1 cellular context compared by ENCODE assay signal in the genomic region with DNA sequence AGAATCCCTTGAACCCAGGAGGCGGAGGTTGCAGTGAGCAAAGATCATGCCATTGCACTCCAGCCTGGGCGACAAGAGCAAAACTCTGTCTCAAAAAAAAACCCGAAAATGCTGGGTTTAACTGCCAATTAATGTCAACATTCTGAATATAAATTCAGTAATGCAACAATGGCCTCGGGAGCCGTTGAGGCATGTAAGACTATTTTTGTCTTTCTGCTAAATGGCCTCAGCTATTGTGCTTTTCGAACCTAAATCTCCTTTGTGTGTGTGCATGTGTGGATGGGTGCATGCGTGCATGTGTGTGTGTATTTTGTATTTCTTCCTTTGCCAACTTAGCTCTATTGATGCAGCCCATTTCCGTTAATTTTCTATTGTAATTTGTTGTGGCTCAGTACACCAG.
TF ChIP-seq lines count a peak whose summit lies in the region.

No MANE protein-coding gene starts in this region.

TF ChIP-seq in IMR-90, 13 proteins besides CTCF, POLR2A, EP300 and RAD21:
- TF ChIP-seq, protein P1, sequence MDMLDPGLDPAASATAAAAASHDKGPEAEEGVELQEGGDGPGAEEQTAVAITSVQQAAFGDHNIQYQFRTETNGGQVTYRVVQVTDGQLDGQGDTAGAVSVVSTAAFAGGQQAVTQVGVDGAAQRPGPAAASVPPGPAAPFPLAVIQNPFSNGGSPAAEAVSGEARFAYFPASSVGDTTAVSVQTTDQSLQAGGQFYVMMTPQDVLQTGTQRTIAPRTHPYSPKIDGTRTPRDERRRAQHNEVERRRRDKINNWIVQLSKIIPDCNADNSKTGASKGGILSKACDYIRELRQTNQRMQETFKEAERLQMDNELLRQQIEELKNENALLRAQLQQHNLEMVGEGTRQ (IDR thresholded peaks at IDR 0.05; ENCODE audit: low read depth, low read length), result no peak
- TF ChIP-seq RCOR1 (IDR thresholded peaks at IDR 0.05; ENCODE audit: insufficient replicate concordance, low read length) (no peak), FOS (IDR thresholded peaks at IDR 0.05; ENCODE audit: low read depth, low read length) (no peak), MAFK (IDR thresholded peaks at IDR 0.05; ENCODE audit: low read depth, low read length) (no peak), NFE2L2 (IDR thresholded peaks at IDR 0.05; ENCODE audit: low read depth, low read length) (no peak), BHLHE40 (IDR thresholded peaks at IDR 0.05; ENCODE audit: low read depth, low read length) (no peak), MAZ (IDR thresholded peaks at IDR 0.05; ENCODE audit: borderline replicate concordance, low read depth, low read length) (no peak), SMC3 (IDR thresholded peaks at IDR 0.05; ENCODE audit: low read depth, low read length) (no peak), CEBPB (IDR thresholded peaks at IDR 0.05; ENCODE audit: low read depth, low read length) (no peak), RFX5 (IDR thresholded peaks at IDR 0.05; ENCODE audit: low read depth, low read length) (no peak)
- TF ChIP-seq, protein P2, sequence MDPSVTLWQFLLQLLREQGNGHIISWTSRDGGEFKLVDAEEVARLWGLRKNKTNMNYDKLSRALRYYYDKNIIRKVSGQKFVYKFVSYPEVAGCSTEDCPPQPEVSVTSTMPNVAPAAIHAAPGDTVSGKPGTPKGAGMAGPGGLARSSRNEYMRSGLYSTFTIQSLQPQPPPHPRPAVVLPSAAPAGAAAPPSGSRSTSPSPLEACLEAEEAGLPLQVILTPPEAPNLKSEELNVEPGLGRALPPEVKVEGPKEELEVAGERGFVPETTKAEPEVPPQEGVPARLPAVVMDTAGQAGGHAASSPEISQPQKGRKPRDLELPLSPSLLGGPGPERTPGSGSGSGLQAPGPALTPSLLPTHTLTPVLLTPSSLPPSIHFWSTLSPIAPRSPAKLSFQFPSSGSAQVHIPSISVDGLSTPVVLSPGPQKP (IDR thresholded peaks at IDR 0.05; ENCODE audit: borderline replicate concordance, low read depth, low read length), result no peak
TF ChIP-seq in IMR-90: peak in this region for 0.
